ENCODE assay signal across 18 cellular contexts in genomic region chr3:31620656-31621055, GRCh38.
DNase-seq lines count a peak whose midpoint lies in the region; ATAC-seq and TF ChIP-seq lines count a peak whose summit lies in the region.
"Had no signal": no experiment of that assay in that cellular context is flagged by ENCODE, and none has a peak within 500 bp of the region (broad histone marks: within the 10 kb centered on the region; RNA-seq: fewer than 3 reads in every experiment).

No MANE protein-coding gene starts in this region.

- H3K27ac Mint-ChIP-seq in activated CD8-positive, alpha-beta T cell treated with anti-CD3 and anti-CD28 coated beads for 36 hours, result no peak overlapping the region
- H3K27ac Mint-ChIP-seq in activated CD8-positive, alpha-beta T cell treated with anti-CD3 and anti-CD28 coated beads, Interleukin-2, amount 10 ng/mL, durations not matched to agents 7 days and 5 days, result no peak overlapping the region
- H3K27ac Mint-ChIP-seq: activated B cell treated with CpG ODN at 0.5 μM for 24 hours, CD14-positive monocyte had no signal

- H2BK5ac ChIP-seq in IMR-90 (ENCODE audit: low read depth, low read length, poor library complexity, severe bottlenecking), result no peak overlapping the region

- intact Hi-C loops in activated CD8-positive, alpha-beta T cell treated with anti-CD3 and anti-CD28 coated beads for 36 hours (cut with micrococcal nuclease), result no loop called here
- intact Hi-C loops in IMR-90 (cut with micrococcal nuclease), result no loop called here

- ATAC-seq in activated CD8-positive, alpha-beta T cell treated with anti-CD3 and anti-CD28 coated beads for 36 hours, result peak; percentile 37
- ATAC-seq in activated CD8-positive, alpha-beta T cell treated with anti-CD3 and anti-CD28 coated beads, Interleukin-2, amount 10 ng/mL, durations not matched to agents 7 days and 5 days, result no peak
- ATAC-seq in GM21717 (IDR thresholded peaks at IDR 0.05; ENCODE audit: unreplicated experiment) (peak; percentile 45), IMR-90 (ENCODE audit: low read depth) (no peak), foreskin keratinocyte (peak; percentile 82), GM19397 (IDR thresholded peaks at IDR 0.05; ENCODE audit: unreplicated experiment) (no peak), GM21390 (IDR thresholded peaks at IDR 0.05; ENCODE audit: unreplicated experiment) (no peak)
- ATAC-seq: A549; naive thymus-derived CD4-positive, alpha-beta T cell; Right ventricle myocardium inferior had no signal

- H3K4me1 ChIP-seq in IMR-90 (ENCODE audit: control insufficient read depth, insufficient read depth, low read length) (peaks cover 2% of the 10 kb centered on the region; the same call in 1 of the 2 replicates), foreskin keratinocyte (peaks cover 10% of the 10 kb centered on the region)
- H3K4me1 ChIP-seq: colonic mucosa had no signal

- H3K4me2 ChIP-seq in IMR-90 (ENCODE audit: low read depth, low read length), result no peak overlapping the region
- H3K4me2 ChIP-seq: A549 had no signal

- no peak for TF ChIP-seq CTCF in activated CD8-positive, alpha-beta T cell treated with anti-CD3 and anti-CD28 coated beads for 36 hours (IDR thresholded peaks at IDR 0.05)
- TF ChIP-seq CTCF in IMR-90 (conservative IDR thresholded peaks at IDR 0.05; ENCODE audit: low read depth, low read length) (no peak), foreskin keratinocyte (conservative IDR thresholded peaks at IDR 0.05) (no peak)

- H3K56ac ChIP-seq in IMR-90 (ENCODE audit: extremely low read depth, insufficient read depth, low read length), result no peak overlapping the region

- no peak overlapping the region for H3K9ac ChIP-seq in IMR-90 (ENCODE audit: low read depth, low read length)

- no peak overlapping the region for H3K4me3 ChIP-seq in IMR-90 (ENCODE audit: insufficient read depth, low read depth, low read length)
- H3K4me3 ChIP-seq: A549, colonic mucosa, MG63 had no signal

- H2AK5ac ChIP-seq in IMR-90 (ENCODE audit: low read depth, low read length), result no peak overlapping the region

- no peak overlapping the region for H3K4me3 Mint-ChIP-seq in activated CD8-positive, alpha-beta T cell treated with anti-CD3 and anti-CD28 coated beads for 36 hours
- H3K4me3 Mint-ChIP-seq in activated CD8-positive, alpha-beta T cell treated with anti-CD3 and anti-CD28 coated beads, Interleukin-2, amount 10 ng/mL, durations not matched to agents 7 days and 5 days, result no peak overlapping the region
- H3K4me3 Mint-ChIP-seq: activated B cell treated with CpG ODN at 0.5 μM for 24 hours; CD14-positive monocyte; naive thymus-derived CD4-positive, alpha-beta T cell had no signal

- H3K27me3 ChIP-seq in IMR-90 (ENCODE audit: control insufficient read depth, insufficient read depth, low read length) (no peaks in the 10 kb centered on the region), foreskin keratinocyte (no peaks in the 10 kb centered on the region)
- H3K27me3 ChIP-seq: colonic mucosa, MG63 had no signal

- peaks cover 9% of the 10 kb centered on the region; the same call in 1 of the 2 replicates for H3K36me3 ChIP-seq in IMR-90 (ENCODE audit: control insufficient read depth, insufficient read depth, low read length)
- H3K36me3 ChIP-seq: colonic mucosa, MG63 had no signal

- H4K20me1 ChIP-seq in IMR-90 (ENCODE audit: insufficient read depth, low read length), result no peaks in the 10 kb centered on the region

- no peak overlapping the region for H2BK20ac ChIP-seq in IMR-90 (ENCODE audit: low read depth, low read length)

- peaks cover 41% of the 10 kb centered on the region for H3K36me3 Mint-ChIP-seq in activated CD8-positive, alpha-beta T cell treated with anti-CD3 and anti-CD28 coated beads for 36 hours (ENCODE audit: low read depth)
- H3K36me3 Mint-ChIP-seq in activated CD8-positive, alpha-beta T cell treated with anti-CD3 and anti-CD28 coated beads, Interleukin-2, amount 10 ng/mL, durations not matched to agents 7 days and 5 days (ENCODE audit: low read depth), result peaks cover 67% of the 10 kb centered on the region

- peaks cover 20% of the 10 kb centered on the region for H3K4me1 Mint-ChIP-seq in activated CD8-positive, alpha-beta T cell treated with anti-CD3 and anti-CD28 coated beads for 36 hours (ENCODE audit: low read depth)
- peaks cover 9% of the 10 kb centered on the region for H3K4me1 Mint-ChIP-seq in activated CD8-positive, alpha-beta T cell treated with anti-CD3 and anti-CD28 coated beads, Interleukin-2, amount 10 ng/mL, durations not matched to agents 7 days and 5 days (ENCODE audit: low read depth)

- no peaks in the 10 kb centered on the region for H3K9me3 ChIP-seq in IMR-90 (ENCODE audit: control insufficient read depth, insufficient read depth, low read length)
- H3K9me3 ChIP-seq: A549, colonic mucosa, MG63 had no signal

- BruUV-seq in IMR-90 (replicated peaks; lab: Mats Ljungman, UMichigan), result TSS peak; percentile 54

- no peak for DNase-seq in activated CD8-positive, alpha-beta T cell treated with anti-CD3 and anti-CD28 coated beads for 36 hours
- DNase-seq in activated CD8-positive, alpha-beta T cell treated with anti-CD3 and anti-CD28 coated beads, Interleukin-2, amount 10 ng/mL, durations not matched to agents 7 days and 5 days, result no peak
- peak; percentile 57 for DNase-seq in IMR-90
- DNase-seq in foreskin keratinocyte, result peak in 1 of 2 donors; percentile 66
- no peak for DNase-seq in HPDE6-E6E7 (ENCODE audit: extremely low spot score)
- DNase-seq: activated B cell treated with CpG ODN at 0.5 μM for 24 hours; colonic mucosa; immature natural killer cell; MG63; naive thymus-derived CD4-positive, alpha-beta T cell; NCI-H2107; NCI-H748 treated with DMSO at 0.1 percent for 48 hours had no signal

- no peaks in the 10 kb centered on the region for H3K27me3 Mint-ChIP-seq in activated CD8-positive, alpha-beta T cell treated with anti-CD3 and anti-CD28 coated beads for 36 hours
- no peaks in the 10 kb centered on the region for H3K27me3 Mint-ChIP-seq in activated CD8-positive, alpha-beta T cell treated with anti-CD3 and anti-CD28 coated beads, Interleukin-2, amount 10 ng/mL, durations not matched to agents 7 days and 5 days (ENCODE audit: low read depth)
- H3K27me3 Mint-ChIP-seq: activated B cell treated with CpG ODN at 0.5 μM for 24 hours; naive thymus-derived CD4-positive, alpha-beta T cell had no signal

- TF ChIP-seq POLR2A in IMR-90 (IDR thresholded peaks at IDR 0.05; ENCODE audit: low read depth, low read length), result no peak

- no peak overlapping the region for H4K5ac ChIP-seq in IMR-90 (ENCODE audit: low read depth, low read length)

- H4K8ac ChIP-seq in IMR-90 (ENCODE audit: low read depth in 2 of 2, low read length in 2 of 2), result no peak overlapping the region

- H3K79me1 ChIP-seq in IMR-90 (ENCODE audit: low read depth in 1 of 2, low read length in 2 of 2), result peaks cover 2 to 6% of the 10 kb centered on the region in 2 experiments; a peak in 3 of 4 replicates

- TF ChIP-seq RAD21 in IMR-90 (IDR thresholded peaks at IDR 0.05; ENCODE audit: low read length), result no peak

- POLR2A ChIA-PET in activated CD8-positive, alpha-beta T cell treated with anti-CD3 and anti-CD28 coated beads for 36 hours (lab: Charles Lee), result no interaction called here
- POLR2A ChIA-PET in activated CD8-positive, alpha-beta T cell treated with anti-CD3 and anti-CD28 coated beads, Interleukin-2, amount 10 ng/mL, durations not matched to agents 7 days and 5 days (lab: Charles Lee), result no interaction called here
- POLR2A ChIA-PET in IMR-90 (lab: Charles Lee; ENCODE audit: unreplicated experiment), result no interaction called here

- no peak overlapping the region for H2AK9ac ChIP-seq in IMR-90 (replicated peaks; ENCODE audit: low read depth, low read length, poor library complexity)

- in situ Hi-C loops in IMR-90 (cut with MboI; ENCODE audit: low sequenced_read_pairs), result loop anchor here (25.0 kb wide), 1 partner anchor 517 kb away; no protein-coding TSS in a partner anchor

- H3K14ac ChIP-seq in IMR-90 (replicated peaks; ENCODE audit: low read depth, low read length), result no peak overlapping the region; the same call in 1 of the 2 replicates

- H3K4ac ChIP-seq in IMR-90 (ENCODE audit: low read depth, low read length), result no peak overlapping the region

- no peaks in the 10 kb centered on the region for H3K9me1 ChIP-seq in IMR-90 (ENCODE audit: insufficient read depth, low read length)

- no peak overlapping the region for H3K23ac ChIP-seq in IMR-90 (ENCODE audit: low read depth, low read length)

- no peaks in the 10 kb centered on the region for H3K9me3 Mint-ChIP-seq in activated CD8-positive, alpha-beta T cell treated with anti-CD3 and anti-CD28 coated beads for 36 hours
- H3K9me3 Mint-ChIP-seq in activated CD8-positive, alpha-beta T cell treated with anti-CD3 and anti-CD28 coated beads, Interleukin-2, amount 10 ng/mL, durations not matched to agents 7 days and 5 days (ENCODE audit: insufficient read depth), result no peaks in the 10 kb centered on the region
- H3K9me3 Mint-ChIP-seq: activated B cell treated with CpG ODN at 0.5 μM for 24 hours; CD14-positive monocyte; immature natural killer cell; naive thymus-derived CD4-positive, alpha-beta T cell had no signal

- no peak overlapping the region for H2AFZ ChIP-seq in IMR-90 (replicated peaks; ENCODE audit: low read length, poor library complexity)

- H3K27ac ChIP-seq in IMR-90 (ENCODE audit: insufficient read depth, low read length) (no peak overlapping the region), foreskin keratinocyte (no peak overlapping the region)
- H3K27ac ChIP-seq: A549, colonic mucosa had no signal

- H2BK120ac ChIP-seq in IMR-90 (ENCODE audit: low read depth, low read length), result no peak overlapping the region

- WGBS in IMR-90 (ENCODE audit: extremely low coverage in 2 of 2, insufficient read length in 1 of 2), 2 experiments, result no CpG with 5 or more reads among the region's 1 CpG

- no peak overlapping the region for H3K18ac ChIP-seq in IMR-90 (ENCODE audit: low read depth, low read length)

- no peak overlapping the region for H4K91ac ChIP-seq in IMR-90 (ENCODE audit: insufficient read depth, low read depth, low read length)

- CTCF ChIA-PET in activated CD8-positive, alpha-beta T cell treated with anti-CD3 and anti-CD28 coated beads for 36 hours (lab: Charles Lee), result no interaction called here
- CTCF ChIA-PET in activated CD8-positive, alpha-beta T cell treated with anti-CD3 and anti-CD28 coated beads, Interleukin-2, amount 10 ng/mL, durations not matched to agents 7 days and 5 days (lab: Charles Lee), result no interaction called here
- CTCF ChIA-PET in IMR-90 (lab: Yijun Ruan, JAX), result no interaction called here

- H2BK15ac ChIP-seq in IMR-90 (ENCODE audit: low read depth, low read length), result no peak overlapping the region

- dilution Hi-C loops in IMR-90 (cut with HindIII; ENCODE audit: low sequenced_read_pairs, unreplicated experiment), result no loop called here

TF ChIP-seq in IMR-90, 13 proteins besides CTCF, POLR2A, EP300 and RAD21:
- no peak for TF ChIP-seq MXI1 (IDR thresholded peaks at IDR 0.05; ENCODE audit: borderline replicate concordance, low read depth, low read length)
- no peak for TF ChIP-seq FOS (IDR thresholded peaks at IDR 0.05; ENCODE audit: low read depth, low read length)
TF ChIP-seq in IMR-90: peak in this region for 0.

Comparison
In these comparisons a context has a peak if more than half of its experiments do, and no peak if none do; other contexts are left out.
1. ATAC-seq: peak in activated CD8-positive, alpha-beta T cell treated with anti-CD3 and anti-CD28 coated beads for 36 hours (single experiment), GM21717 (single experiment) and foreskin keratinocyte (single experiment); none in activated CD8-positive, alpha-beta T cell treated with anti-CD3 and anti-CD28 coated beads, Interleukin-2, amount 10 ng/mL, durations not matched to agents 7 days and 5 days (single experiment), IMR-90 (single experiment), GM19397 (single experiment) and GM21390 (single experiment).